In the genomic region with DNA sequence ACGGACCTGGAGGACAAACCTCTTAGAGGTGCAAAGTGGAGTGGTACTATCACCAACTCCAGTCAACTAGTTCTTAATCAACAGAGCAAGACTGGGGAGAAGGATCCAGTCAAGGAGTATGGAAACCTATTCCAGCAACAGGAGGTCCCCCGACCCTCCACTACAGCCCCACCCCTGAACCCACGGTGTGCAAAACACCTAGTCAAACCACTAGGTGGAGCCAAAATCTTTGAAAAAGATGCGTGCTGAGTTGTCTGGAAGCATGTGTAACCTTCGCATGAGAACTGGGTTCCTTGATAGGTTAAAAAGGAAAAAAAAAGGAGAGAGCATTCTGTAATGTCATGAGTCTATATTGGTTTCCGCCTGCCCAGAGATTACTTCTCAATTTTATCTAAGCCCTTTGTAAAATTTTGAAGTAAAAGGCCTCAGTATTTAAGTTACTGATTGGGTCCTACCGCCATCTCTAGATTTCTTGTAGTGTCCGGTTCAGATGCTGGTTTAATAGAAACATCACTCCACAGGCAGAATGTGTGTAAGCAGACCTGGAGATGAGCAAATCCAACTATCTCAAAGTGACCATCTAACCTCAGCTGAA, we compare ENCODE assay signal across 8 cellular contexts.
DNase-seq lines count a peak whose midpoint lies in the region; ATAC-seq and TF ChIP-seq lines count a peak whose summit lies in the region.

No MANE protein-coding gene starts in this region.

- DNase-seq in AG09309 (ENCODE audit: low read depth) (no peak), GM12865 (ENCODE audit: low read depth) (peak; percentile 61), NCI-H2227 treated with DMSO at 0.1 percent for 48 hours (lab: John Stamatoyannopoulos, UW) (peak; percentile 26), adipocyte (ENCODE audit: low read depth) (peak; percentile 61), GDM1 (lab: John Stamatoyannopoulos, UW) (no peak)

- ATAC-seq in HG02852 (IDR thresholded peaks at IDR 0.05; ENCODE audit: unreplicated experiment) (peak; percentile 68), HG03095 (IDR thresholded peaks at IDR 0.05; ENCODE audit: unreplicated experiment) (no peak)

- H3K4me1 ChIP-seq in adipocyte (ENCODE audit: control insufficient read depth, insufficient read depth, low read length) (peaks cover 26% of the 10 kb centered on the region), liver (ENCODE audit: control insufficient read depth in 4 of 4, insufficient read depth in 4 of 4, low read length in 3 of 4) (peaks cover 0 to 5% (median 0%) of the 10 kb centered on the region in 4 donors)

- no peak overlapping the region for H3K4me3 ChIP-seq in AG09309 (ENCODE audit: control insufficient read depth, low read depth, low read length)
- no peak overlapping the region for H3K4me3 ChIP-seq in GM12865 (ENCODE audit: low read depth, low read length)
- no peak overlapping the region for H3K4me3 ChIP-seq in adipocyte (ENCODE audit: low read length)
- H3K4me3 ChIP-seq in liver (ENCODE audit: low read depth in 1 of 3, low read length in 3 of 3), result no peak overlapping the region

- no peaks in the 10 kb centered on the region for H3K9me3 ChIP-seq in adipocyte (ENCODE audit: control insufficient read depth, low read length)
- H3K9me3 ChIP-seq in liver (ENCODE audit: control insufficient read depth in 4 of 4, low read length in 3 of 4), result no peaks in the 10 kb centered on the region

- TF ChIP-seq RAD21 in liver (IDR thresholded peaks at IDR 0.05), result peak; percentile 84 to 87

- 48% methylated on average over 8 of the region's 8 CpGs for WGBS in liver

- peak; percentile 51 for TF ChIP-seq CTCF in AG09309 (IDR thresholded peaks at IDR 0.05; ENCODE audit: control insufficient read depth, insufficient read depth, low read depth, low read length, missing control alignments)
- TF ChIP-seq CTCF in GM12865 (IDR thresholded peaks at IDR 0.05; ENCODE audit: insufficient read depth, low read depth, low read length, missing control alignments), result peak; percentile 60
- TF ChIP-seq CTCF in liver (IDR thresholded peaks at IDR 0.05; ENCODE audit: low read depth, low read length, missing input control), result peak; percentile 57

- no peak overlapping the region for H3K27ac ChIP-seq in liver (ENCODE audit: low read depth in 1 of 2, low read length in 2 of 2)

- H3K9ac ChIP-seq in adipocyte (ENCODE audit: low read length), result no peak overlapping the region
- H3K9ac ChIP-seq in liver (ENCODE audit: low read depth in 1 of 2, low read length in 2 of 2), result no peak overlapping the region

- H3K36me3 ChIP-seq in adipocyte (ENCODE audit: control insufficient read depth, insufficient read depth, low read length, severe bottlenecking) (no peaks in the 10 kb centered on the region), liver (ENCODE audit: control insufficient read depth in 4 of 4, insufficient read depth in 3 of 4, low read depth in 1 of 4, low read length in 3 of 4) (peaks cover 0 to 1% (median 0%) of the 10 kb centered on the region in 4 donors)

- H3K27me3 ChIP-seq in adipocyte (replicated peaks; ENCODE audit: control insufficient read depth, insufficient read depth, low read length), result no peaks in the 10 kb centered on the region
- no peaks in the 10 kb centered on the region for H3K27me3 ChIP-seq in liver (ENCODE audit: control insufficient read depth in 4 of 4, insufficient read depth in 4 of 4, low read length in 3 of 4)

TF ChIP-seq in liver, 16 proteins besides CTCF, POLR2A, EP300 and RAD21:
- TF ChIP-seq HNF4G (IDR thresholded peaks at IDR 0.05), result no peak
- no peak for TF ChIP-seq FOXA1 (IDR thresholded peaks at IDR 0.05)
- TF ChIP-seq GABPA (IDR thresholded peaks at IDR 0.05 in 1 of 2, conservative IDR thresholded peaks at IDR 0.05 in 1 of 2), result no peak
- TF ChIP-seq, protein P1, sequence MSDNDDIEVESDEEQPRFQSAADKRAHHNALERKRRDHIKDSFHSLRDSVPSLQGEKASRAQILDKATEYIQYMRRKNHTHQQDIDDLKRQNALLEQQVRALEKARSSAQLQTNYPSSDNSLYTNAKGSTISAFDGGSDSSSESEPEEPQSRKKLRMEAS (IDR thresholded peaks at IDR 0.05), result no peak
- no peak for TF ChIP-seq ATF3 (IDR thresholded peaks at IDR 0.05)
- TF ChIP-seq YY1 (IDR thresholded peaks at IDR 0.05), result no peak

Comparison
In these comparisons a context has a peak if more than half of its experiments do, and no peak if none do; other contexts are left out.
1. DNase-seq: peak in GM12865 (single experiment), NCI-H2227 treated with DMSO at 0.1 percent for 48 hours (single experiment) and adipocyte (single experiment); none in AG09309 (single experiment) and GDM1 (single experiment).
2. Peak in every context shown above with its lines, with median percentiles within 50 percentile points of each other: CTCF ChIP-seq.